21 cellular contexts compared by ENCODE assay signal in genomic region chrX:9842541-9842940, GRCh38. TPM values are rescaled to one million over a fixed set of nuclear protein-coding genes. Genes with fewer than 3 reads are reported as not detected.
A peak's percentile ranks its signal among the peaks of the same experiment; 100 is the strongest.
DNase-seq lines count a peak whose midpoint lies in the region; ATAC-seq, FAIRE-seq and TF ChIP-seq lines count a peak whose summit lies in the region.
"Had no signal": no experiment of that assay in that cellular context is flagged by ENCODE, and none has a peak within 500 bp of the region (broad histone marks: within the 10 kb centered on the region; RNA-seq: fewer than 3 reads in every experiment).

No MANE protein-coding gene starts in this region.

- peaks cover 26% of the 10 kb centered on the region for H3K4me1 Mint-ChIP-seq in astrocyte (ENCODE audit: low read depth, unreplicated experiment)
- peaks cover 13% of the 10 kb centered on the region for H3K4me1 Mint-ChIP-seq in stimulated activated naive CD8-positive, alpha-beta T cell treated with anti-CD3 and anti-CD28 coated beads, Interleukin-15, amount 100 ng/mL, for 72 hours
- H3K4me1 Mint-ChIP-seq: IgD-negative memory B cell, natural killer cell had no signal

- H3K9me3 Mint-ChIP-seq in astrocyte (ENCODE audit: unreplicated experiment), result no peaks in the 10 kb centered on the region
- no peaks in the 10 kb centered on the region for H3K9me3 Mint-ChIP-seq in stimulated activated naive CD8-positive, alpha-beta T cell treated with anti-CD3 and anti-CD28 coated beads, Interleukin-15, amount 100 ng/mL, for 72 hours
- H3K9me3 Mint-ChIP-seq: natural killer cell had no signal

- WGBS in gastroesophageal sphincter (ENCODE audit: low coverage in 1 of 2), 2 donors, result 50% methylated on average over 1 of the region's 6 CpGs; no CpG with 5 or more reads in 1 of the 2 donors

- no peaks in the 10 kb centered on the region for H3K36me3 Mint-ChIP-seq in astrocyte (ENCODE audit: low read depth, unreplicated experiment)
- H3K36me3 Mint-ChIP-seq: IgD-negative memory B cell, natural killer cell had no signal

- no peak overlapping the region for H2AFZ ChIP-seq in astrocyte (ENCODE audit: low read depth, low read length)

- H3K4me1 ChIP-seq in astrocyte (ENCODE audit: insufficient read depth, low read length) (peaks cover 10% of the 10 kb centered on the region), gastroesophageal sphincter (no peaks in the 10 kb centered on the region)
- H3K4me1 ChIP-seq: ascending aorta had no signal

- H3K27ac Mint-ChIP-seq in astrocyte (ENCODE audit: unreplicated experiment), result peak overlapping the region; percentile 78
- H3K27ac Mint-ChIP-seq in stimulated activated naive CD8-positive, alpha-beta T cell treated with anti-CD3 and anti-CD28 coated beads, Interleukin-15, amount 100 ng/mL, for 72 hours, result peak overlapping the region in 1 of 2 donors; percentile 76
- H3K27ac Mint-ChIP-seq: IgD-negative memory B cell, natural killer cell had no signal

- no peak overlapping the region for H3K4me2 ChIP-seq in astrocyte (ENCODE audit: low read length)

- DNase-seq in HT1080 (ENCODE audit: low read depth) (peak; percentile 68), astrocyte (ENCODE audit: low read depth) (no peak), left colon (peak; percentile 38 to 45), omental fat pad (ENCODE audit: low spot score) (no peak)
- DNase-seq in stimulated activated naive CD8-positive, alpha-beta T cell treated with anti-CD3 and anti-CD28 coated beads, Interleukin-15, amount 100 ng/mL, for 72 hours, result peak; percentile 1 to 15
- DNase-seq: activated gamma-delta T cell; hippocampal formation; left ventricle myocardium superior; natural killer cell; NCI-H1092 treated with DMSO at 0.1 percent for 48 hours; right cardiac atrium; RPMI8226; stimulated activated CD4-positive, alpha-beta T cell treated with anti-CD3 and anti-CD28 coated beads, Interleukin-1b, Interleukin-23, amount 100 ng/mL, for 48 hours; SW 1271 had no signal

- H3K27me3 ChIP-seq in astrocyte (ENCODE audit: insufficient read depth, low read length), result peaks cover 6% of the 10 kb centered on the region
- H3K27me3 ChIP-seq in gastroesophageal sphincter, result no peaks in the 10 kb centered on the region
- H3K27me3 ChIP-seq: ascending aorta had no signal

- H3K27me3 Mint-ChIP-seq in astrocyte (ENCODE audit: low read depth, unreplicated experiment), result no peaks in the 10 kb centered on the region
- peaks cover 51% of the 10 kb centered on the region for H3K27me3 Mint-ChIP-seq in stimulated activated naive CD8-positive, alpha-beta T cell treated with anti-CD3 and anti-CD28 coated beads, Interleukin-15, amount 100 ng/mL, for 72 hours

- H3K4me3 Mint-ChIP-seq in astrocyte (ENCODE audit: unreplicated experiment), result no peak overlapping the region
- no peak overlapping the region for H3K4me3 Mint-ChIP-seq in stimulated activated naive CD8-positive, alpha-beta T cell treated with anti-CD3 and anti-CD28 coated beads, Interleukin-15, amount 100 ng/mL, for 72 hours
- H3K4me3 Mint-ChIP-seq: IgD-negative memory B cell, natural killer cell had no signal

- H3K27ac ChIP-seq in astrocyte (ENCODE audit: low read depth, low read length) (no peak overlapping the region), gastroesophageal sphincter (no peak overlapping the region)
- H3K27ac ChIP-seq: ascending aorta, C4-2B had no signal

- no peak overlapping the region for H3K4me3 ChIP-seq in astrocyte (ENCODE audit: insufficient read depth, low read depth, low read length)
- no peak overlapping the region for H3K4me3 ChIP-seq in gastroesophageal sphincter
- H3K4me3 ChIP-seq: ascending aorta had no signal

- intact Hi-C loops in left colon (cut with DNase I, micrococcal nuclease), result no loop called here

- ATAC-seq in left colon (peak; percentile 86), HG02759 (IDR thresholded peaks at IDR 0.05; ENCODE audit: unreplicated experiment) (no peak), omental fat pad (ENCODE audit: low FRiP score) (no peak), gastroesophageal sphincter (no peak)
- ATAC-seq in stimulated activated naive CD8-positive, alpha-beta T cell treated with anti-CD3 and anti-CD28 coated beads, Interleukin-15, amount 100 ng/mL, for 72 hours, result peak; percentile 60
- ATAC-seq: left ventricle myocardium superior, natural killer cell had no signal

- TF ChIP-seq CTCF in astrocyte (IDR thresholded peaks at IDR 0.05; ENCODE audit: insufficient read depth, low read depth, low read length) (no peak), omental fat pad (IDR thresholded peaks at IDR 0.05) (no peak), gastroesophageal sphincter (IDR thresholded peaks at IDR 0.05) (no peak)

- H3K79me2 ChIP-seq in astrocyte (ENCODE audit: insufficient read depth, low read length), result no peaks in the 10 kb centered on the region

- TF ChIP-seq EP300 in gastroesophageal sphincter (IDR thresholded peaks at IDR 0.05), result no peak

- H4K20me1 ChIP-seq in astrocyte (ENCODE audit: insufficient read depth, low read length), result no peaks in the 10 kb centered on the region

- H3K9ac ChIP-seq in astrocyte (ENCODE audit: low read length), result no peak overlapping the region

- no peak for TF ChIP-seq POLR2A in gastroesophageal sphincter (IDR thresholded peaks at IDR 0.05)

- no peak for FAIRE-seq in astrocyte (lab: Jason Lieb, UNC)
- FAIRE-seq: GM12891, H54 had no signal

- H3K36me3 ChIP-seq in astrocyte (ENCODE audit: insufficient read depth, low read length) (no peaks in the 10 kb centered on the region), gastroesophageal sphincter (no peaks in the 10 kb centered on the region)
- H3K36me3 ChIP-seq: ascending aorta had no signal

- H3K9me3 ChIP-seq in astrocyte (ENCODE audit: insufficient read depth, low read depth, low read length) (no peaks in the 10 kb centered on the region), gastroesophageal sphincter (no peaks in the 10 kb centered on the region)
- H3K9me3 ChIP-seq: ascending aorta had no signal

RNA-seq across cellular contexts. Expression of gene SHROOM2, which starts 56.3 kb away (rescaled TPM):
- 2.1 and 3.2 TPM in 2 replicates for total RNA-seq in HT1080 (2014; rRNA removed; shearing (Covaris generic))
- 7.0 and 8.2 TPM in 2 replicates for polyA plus RNA-seq in HT1080 (2015; cell fraction: cytosol; rRNA removed)
- polyA plus RNA-seq in HT1080 (2015; cell fraction: nucleus; rRNA removed), result 6.4 and 8.7 TPM in 2 replicates
- 15.9 and 16.0 TPM in 2 replicates for total RNA-seq in astrocyte
- total RNA-seq in left colon, result 10 to 100 TPM in 1 of 2 donors, 1 to 10 TPM in 1; 8.1 to 10.1 TPM
- total RNA-seq in omental fat pad, result 1 to 10 TPM in 3 of 4 donors, under 1 TPM in 1; 0.88 to 2.4 (median 2.1) TPM
- total RNA-seq in gastroesophageal sphincter, result 1 to 10 TPM in 3 of 4 donors, under 1 TPM in 1; 0.67 to 2.3 (median 1.6) TPM
- total RNA-seq: natural killer cell had no signal
- polyA plus RNA-seq: IgD-negative memory B cell had no signal

Comparison
In these comparisons a context has a peak if more than half of its experiments do, and no peak if none do; other contexts are left out.
1. DNase-seq: peak in HT1080 (single experiment), left colon (2 of 2) and stimulated activated naive CD8-positive, alpha-beta T cell treated with anti-CD3 and anti-CD28 coated beads, Interleukin-15, amount 100 ng/mL, for 72 hours (2 of 2); none in astrocyte (single experiment) and omental fat pad (single experiment).
2. ATAC-seq: peak in left colon (single experiment) and stimulated activated naive CD8-positive, alpha-beta T cell treated with anti-CD3 and anti-CD28 coated beads, Interleukin-15, amount 100 ng/mL, for 72 hours (single experiment); none in HG02759 (single experiment), omental fat pad (single experiment) and gastroesophageal sphincter (single experiment).